Comparison of ENCODE assay signal across 35 cellular contexts in genomic region chr3:57085211-57085610, GRCh38. TPM values are rescaled to one million over a fixed set of nuclear protein-coding genes. Genes with fewer than 3 reads are reported as not detected.
"Had no signal": no experiment of that assay in that cellular context is flagged by ENCODE, and none has a peak within 500 bp of the region (broad histone marks: within the 10 kb centered on the region; RNA-seq: fewer than 3 reads in every experiment).

No MANE protein-coding gene starts in this region.

- H3K27ac Mint-ChIP-seq: activated CD4-positive, alpha-beta T cell treated with anti-CD3 and anti-CD28 coated beads for 36 hours; activated CD8-positive, alpha-beta T cell treated with anti-CD3 and anti-CD28 coated beads, Interleukin-2, amount 10 ng/mL, durations not matched to agents 7 days and 5 days; activated naive CD4-positive, alpha-beta T cell treated with anti-CD3 and anti-CD28 coated beads, Interleukin-2, amount 50 U/mL, for 24 hours; activated naive CD8-positive, alpha-beta T cell treated with anti-CD3 and anti-CD28 coated beads, Interleukin-2, amount 10 ng/mL, durations not matched to agents 7 days and 5 days; activated T-cell treated with anti-CD3 and anti-CD28 coated beads, Interleukin-2, amount 50 U/mL, for 24 hours; activated T-helper 2 cell treated with anti-CD3 and anti-CD28 coated beads, Interferon-gamma antibody, Interleukin-2, Interleukin-4, amounts not matched to agents 10 μg/mL and 5 μg/mL and 100 μg/mL, durations not matched to agents 14 hours and 24 hours and 36 hours had no signal

- H3K9me3 ChIP-seq: body of pancreas, breast epithelium had no signal

- H3K4me1 Mint-ChIP-seq: activated CD4-positive, alpha-beta T cell treated with anti-CD3 and anti-CD28 coated beads for 36 hours; activated CD4-positive, alpha-beta T cell treated with anti-CD3 and anti-CD28 coated beads, Interleukin-2, amount 10 ng/mL, durations not matched to agents 7 days and 5 days; activated naive CD4-positive, alpha-beta T cell treated with anti-CD3 and anti-CD28 coated beads, Interleukin-2, amount 50 U/mL, for 24 hours had no signal

- DNase-seq: activated CD4-positive, alpha-beta T cell treated with anti-CD3 and anti-CD28 coated beads for 36 hours; activated CD4-positive, alpha-beta T cell treated with anti-CD3 and anti-CD28 coated beads, Interleukin-2, amount 10 ng/mL, durations not matched to agents 7 days and 5 days; activated CD4-positive, alpha-beta T cell treated with anti-CD3 and anti-CD28 coated beads, Interleukin-2, amount 50 U/mL, for 48 hours; activated CD8-positive, alpha-beta T cell treated with anti-CD3 and anti-CD28 coated beads, Interleukin-2, amount 10 ng/mL, durations not matched to agents 7 days and 5 days; activated gamma-delta T cell; activated naive CD4-positive, alpha-beta T cell treated with Interleukin-2 at 50 U/mL for 16 hours; activated naive CD8-positive, alpha-beta T cell treated with anti-CD3 and anti-CD28 coated beads, Interleukin-2, amount 10 ng/mL, durations not matched to agents 7 days and 5 days; activated T-cell treated with anti-CD3 and anti-CD28 coated beads, Interleukin-2, amount 50 U/mL, for 24 hours; body of pancreas; cerebellar nuclear complex; Karpas-422; KBM-7; MM.1S; MV-4-11; NCI-H1105; NCI-H1436; NCI-H1694; NCI-H1930; NCI-H2081 treated with DMSO at 0.1 percent for 48 hours; NCI-H226; NCI-H446 treated with DMSO at 0.1 percent for 48 hours; NCI-H524 treated with DMSO at 0.1 percent for 48 hours; SIG-M5; SW 1271; T1000 had no signal

- H3K27me3 ChIP-seq: body of pancreas, breast epithelium had no signal

- H3K4me3 ChIP-seq: body of pancreas, breast epithelium had no signal

- H3K4me3 Mint-ChIP-seq: activated CD4-positive, alpha-beta T cell treated with anti-CD3 and anti-CD28 coated beads for 36 hours; activated CD4-positive, alpha-beta T cell treated with anti-CD3 and anti-CD28 coated beads, Interleukin-2, amount 10 ng/mL, durations not matched to agents 7 days and 5 days; activated CD8-positive, alpha-beta T cell treated with anti-CD3 and anti-CD28 coated beads, Interleukin-2, amount 10 ng/mL, durations not matched to agents 7 days and 5 days; activated naive CD4-positive, alpha-beta T cell treated with anti-CD3 and anti-CD28 coated beads, Interleukin-2, amount 50 U/mL, for 24 hours; activated naive CD8-positive, alpha-beta T cell treated with anti-CD3 and anti-CD28 coated beads, Interleukin-2, amount 10 ng/mL, durations not matched to agents 7 days and 5 days; activated T-cell treated with anti-CD3 and anti-CD28 coated beads, Interleukin-2, amount 50 U/mL, for 24 hours had no signal

- H3K9me3 Mint-ChIP-seq: activated CD4-positive, alpha-beta T cell treated with anti-CD3 and anti-CD28 coated beads, Interleukin-2, amount 10 ng/mL, durations not matched to agents 7 days and 5 days; activated naive CD4-positive, alpha-beta T cell treated with anti-CD3 and anti-CD28 coated beads, Interleukin-2, amount 50 U/mL, for 24 hours; activated naive CD8-positive, alpha-beta T cell treated with anti-CD3 and anti-CD28 coated beads, Interleukin-2, amount 10 ng/mL, durations not matched to agents 7 days and 5 days; activated T-cell treated with anti-CD3 and anti-CD28 coated beads, Interleukin-2, amount 50 U/mL, for 24 hours; activated T-helper 2 cell treated with anti-CD3 and anti-CD28 coated beads, Interferon-gamma antibody, Interleukin-2, Interleukin-4, amounts not matched to agents 10 μg/mL and 5 μg/mL and 100 μg/mL, durations not matched to agents 14 hours and 24 hours and 36 hours had no signal

- H3K36me3 Mint-ChIP-seq: activated naive CD4-positive, alpha-beta T cell treated with anti-CD3 and anti-CD28 coated beads, Interleukin-2, amount 50 U/mL, for 24 hours; activated naive CD8-positive, alpha-beta T cell treated with anti-CD3 and anti-CD28 coated beads, Interleukin-2, amount 10 ng/mL, durations not matched to agents 7 days and 5 days had no signal

- H3K36me3 ChIP-seq: breast epithelium had no signal

- H3K27ac ChIP-seq: body of pancreas, breast epithelium had no signal

- ATAC-seq: activated CD4-positive, alpha-beta T cell treated with anti-CD3 and anti-CD28 coated beads for 36 hours; activated CD4-positive, CD25-positive, alpha-beta regulatory T cell treated with anti-CD3 and anti-CD28 coated beads, Interleukin-2, amount 50 U/mL, for 24 hours; activated CD8-positive, alpha-beta T cell treated with anti-CD3 and anti-CD28 coated beads, Interleukin-2, amount 10 ng/mL, durations not matched to agents 7 days and 5 days; body of pancreas; Panc1; Right ventricle myocardium inferior had no signal

- H3K4me1 ChIP-seq: body of pancreas, breast epithelium had no signal

RNA-seq across cellular contexts. Expression of gene SPATA12, which starts 24.7 kb away (rescaled TPM):
- total RNA-seq: activated CD4-positive, alpha-beta T cell treated with anti-CD3 and anti-CD28 coated beads for 36 hours; activated CD4-positive, alpha-beta T cell treated with anti-CD3 and anti-CD28 coated beads, Interleukin-2, amount 10 ng/mL, durations not matched to agents 7 days and 5 days; activated CD8-positive, alpha-beta T cell treated with anti-CD3 and anti-CD28 coated beads, Interleukin-2, amount 10 ng/mL, durations not matched to agents 7 days and 5 days; activated naive CD8-positive, alpha-beta T cell treated with anti-CD3 and anti-CD28 coated beads, Interleukin-2, amount 10 ng/mL, durations not matched to agents 7 days and 5 days; activated T-helper 2 cell treated with anti-CD3 and anti-CD28 coated beads, Interferon-gamma antibody, Interleukin-2, Interleukin-4, amounts not matched to agents 10 μg/mL and 5 μg/mL and 100 μg/mL, durations not matched to agents 14 hours and 24 hours and 36 hours; astrocyte; body of pancreas; Right ventricle myocardium inferior; RPMI7951; T-helper 1 cell treated with Interleukin-12 subunit alpha and Interleukin-12 subunit beta and Interleukin-4 antibody, amounts not matched to agents 30 ng/mL and 1 ng/mL, for 36 hours; T-helper 2 cell treated with Interferon-gamma antibody and Interleukin-4, amounts not matched to agents 100 ng/mL and 5 ng/mL, for 36 hours had no signal
